ENCODE assay signal across 27 cellular contexts in genomic region chr20:487655-488054, GRCh38.
"Had no signal": no experiment of that assay in that cellular context is flagged by ENCODE, and none has a peak within 500 bp of the region (broad histone marks: within the 10 kb centered on the region; RNA-seq: fewer than 3 reads in every experiment).

No MANE protein-coding gene starts in this region.

- H3K27ac Mint-ChIP-seq: natural killer cell treated with Interleukin-12 subunit alpha and Interleukin-12 subunit beta and Interleukin-15 and Interleukin-18, amount 100 ng/mL, for 72 hours; nephron progenitor cell; stimulated activated naive CD8-positive, alpha-beta T cell treated with anti-CD3 and anti-CD28 coated beads, Interleukin-15, Interleukin-2, amounts not matched to agents 100 ng/mL and 50 ng/mL, for 24 hours had no signal

- ATAC-seq: naive thymus-derived CD8-positive, alpha-beta T cell; natural killer cell treated with Interleukin-12 subunit alpha and Interleukin-12 subunit beta and Interleukin-15 and Interleukin-18, amount 100 ng/mL, for 72 hours; pancreas; right cardiac atrium; right lobe of liver; stimulated activated naive B cell treated with anti-CD40 and anti-IgM and Interleukin-4, amounts not matched to agents 10 μg/mL and 1 μg/mL and 100 μg/mL, for 72 hours had no signal

- H3K4me3 ChIP-seq: pancreas, prostate gland, right lobe of liver, sigmoid colon, stomach, thoracic aorta, thyroid gland, tibial nerve, upper lobe of left lung had no signal

- DNase-seq: naive B cell; naive thymus-derived CD8-positive, alpha-beta T cell; nephron progenitor cell; nucleus accumbens; pancreas; right cardiac atrium; right lobe of liver; sigmoid colon; small intestine; stimulated activated CD4-positive, alpha-beta T cell treated with anti-CD3 and anti-CD28 coated beads, Interleukin-15, amount 100 ng/mL, for 24 hours; stimulated activated CD4-positive, alpha-beta T cell treated with anti-CD3 and anti-CD28 coated beads, Interleukin-2, amount 100 ng/mL, for 24 hours; stimulated activated CD4-positive, alpha-beta T cell treated with anti-CD3 and anti-CD28 coated beads, Interleukin-2, amount 100 ng/mL, for 48 hours; stimulated activated CD4-positive, alpha-beta T cell treated with anti-CD3 and anti-CD28 coated beads, Interleukin-4, amount 100 ng/mL, for 24 hours; stimulated activated CD8-positive, alpha-beta memory T cell treated with anti-CD3 and anti-CD28 coated beads, Interleukin-4, amount 100 ng/mL, for 48 hours; stimulated activated naive B cell treated with anti-CD40 and anti-IgM and Interleukin-4, amounts not matched to agents 10 μg/mL and 1 μg/mL and 100 μg/mL, for 72 hours; stimulated activated naive CD4-positive, alpha-beta T cell treated with Interleukin-2 at 50 U/mL for 16 hours; stomach; thyroid gland; upper lobe of left lung had no signal

- H3K4me1 Mint-ChIP-seq: naive B cell; nephron progenitor cell; neural crest cell; stimulated activated naive B cell treated with anti-CD40 and anti-IgM and Interleukin-4, amounts not matched to agents 10 μg/mL and 1 μg/mL and 100 μg/mL, for 72 hours had no signal

- H3K4me3 Mint-ChIP-seq: naive B cell; naive thymus-derived CD8-positive, alpha-beta T cell; natural killer cell treated with Interleukin-12 subunit alpha and Interleukin-12 subunit beta and Interleukin-15 and Interleukin-18, amount 100 ng/mL, for 72 hours; nephron progenitor cell; neural crest cell; stimulated activated naive B cell treated with anti-CD40 and anti-IgM and Interleukin-4, amounts not matched to agents 10 μg/mL and 1 μg/mL and 100 μg/mL, for 72 hours; stimulated activated naive CD8-positive, alpha-beta T cell treated with anti-CD3 and anti-CD28 coated beads, Interleukin-15, Interleukin-2, amounts not matched to agents 100 ng/mL and 50 ng/mL, for 24 hours had no signal

- H3K27me3 Mint-ChIP-seq: naive B cell; naive thymus-derived CD8-positive, alpha-beta T cell; natural killer cell treated with Interleukin-12 subunit alpha and Interleukin-12 subunit beta and Interleukin-15 and Interleukin-18, amount 100 ng/mL, for 72 hours; stimulated activated naive B cell treated with anti-CD40 and anti-IgM and Interleukin-4, amounts not matched to agents 10 μg/mL and 1 μg/mL and 100 μg/mL, for 72 hours; stimulated activated naive CD8-positive, alpha-beta T cell treated with anti-CD3 and anti-CD28 coated beads, Interleukin-15, Interleukin-2, amounts not matched to agents 100 ng/mL and 50 ng/mL, for 24 hours had no signal

- H3K4me1 ChIP-seq: prostate gland, sigmoid colon, upper lobe of left lung had no signal

- FAIRE-seq: pancreas, small intestine, urothelium cell line had no signal

- H3K27ac ChIP-seq: neutrophil, pancreas, prostate gland, right lobe of liver, sigmoid colon, stomach, thoracic aorta, thyroid gland, tibial nerve, upper lobe of left lung had no signal

- H3K9me3 ChIP-seq: neutrophil, pancreas, prostate gland, right lobe of liver, sigmoid colon, stomach, thoracic aorta, thyroid gland, tibial nerve, upper lobe of left lung had no signal

- H3K27me3 ChIP-seq: neutrophil, pancreas, right lobe of liver, sigmoid colon, stomach, thyroid gland, tibial nerve, upper lobe of left lung had no signal
